ENCODE assay signal across 9 cellular contexts in the genomic region with DNA sequence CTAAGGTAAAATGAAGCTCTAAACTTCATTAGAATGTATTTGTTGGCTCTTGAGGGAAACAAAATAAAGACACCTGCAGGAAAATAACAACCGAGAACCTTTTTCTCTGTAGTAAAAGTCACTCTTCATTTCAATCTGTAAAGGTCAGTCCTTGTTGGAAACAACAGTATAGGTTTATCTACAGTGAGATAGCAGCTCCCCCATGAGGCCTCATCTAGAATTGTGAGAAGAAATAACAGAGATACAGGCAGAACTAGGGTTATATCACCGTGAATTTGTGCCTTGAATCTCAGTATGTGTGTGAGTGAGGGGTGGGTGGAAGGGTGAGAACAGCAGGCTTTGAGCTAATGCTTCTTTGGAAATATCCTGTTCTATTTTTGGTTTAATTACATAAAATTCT.
DNase-seq lines count a peak whose midpoint lies in the region; ATAC-seq, FAIRE-seq and TF ChIP-seq lines count a peak whose summit lies in the region.
"Had no signal": no experiment of that assay in that cellular context is flagged by ENCODE, and none has a peak within 500 bp of the region (broad histone marks: within the 10 kb centered on the region; RNA-seq: fewer than 3 reads in every experiment).

No MANE protein-coding gene starts in this region.

- DNase-seq in Ammon's horn (ENCODE audit: low spot score) (peak; percentile 60), LNCaP clone FGC (ENCODE audit: low read depth) (peak; percentile 2), GM12878 (ENCODE audit: low read depth, low spot score) (no peak), pons (ENCODE audit: low spot score) (peak; percentile 43), NCI-H510A treated with DMSO at 0.1 percent for 48 hours (lab: John Stamatoyannopoulos, UW) (no peak)
- no peak for DNase-seq in activated CD4-positive, alpha-beta T cell treated with anti-CD3 and anti-CD28 coated beads for 1 hour
- DNase-seq in stimulated activated CD4-positive, alpha-beta T cell treated with anti-CD3 and anti-CD28 coated beads, Interleukin-4, amount 100 ng/mL, for 24 hours = no peak
- DNase-seq: natural killer cell had no signal

- H3K4me2 ChIP-seq in GM12878 (ENCODE audit: control insufficient read depth, insufficient read depth) = no peak overlapping the region

- intact Hi-C loops in GM12878 (cut with micrococcal nuclease; ENCODE audit: unreplicated experiment) = loop anchor here (10.0 kb wide), 1 partner anchor 329 kb away; no protein-coding TSS in a partner anchor

- H3K4me3 ChIP-seq in LNCaP clone FGC (ENCODE audit: low read depth, low read length) (no peak overlapping the region), GM12878 (no peak overlapping the region)

- no peak overlapping the region for H2AFZ ChIP-seq in GM12878 (ENCODE audit: control insufficient read depth, low read depth, low read length)

- H3K4me1 ChIP-seq in GM12878 (ENCODE audit: control insufficient read depth, insufficient read depth, low read length) = no peaks in the 10 kb centered on the region

- POLR2A ChIA-PET in GM12878 (lab: Charles Lee) = no interaction called here

- TF ChIP-seq EP300 in GM12878 (IDR thresholded peaks at IDR 0.05; ENCODE audit: borderline replicate concordance in 1 of 2, control insufficient read depth in 1 of 2, low read depth in 2 of 2, low read length in 2 of 2) = no peak

- SMC1A ChIA-PET in GM12878 (lab: Charles Lee; ENCODE audit: uncharacterized antibody, unreplicated experiment) = interaction anchor here (0.9 kb wide), 1 partner anchor 328 kb away, joined by 3 read pairs; no protein-coding TSS in a partner anchor

- no peaks in the 10 kb centered on the region for H3K36me3 ChIP-seq in GM12878 (ENCODE audit: control insufficient read depth in 2 of 2, insufficient read depth in 2 of 2, low read length in 1 of 2)

- peak; percentile 63 for TF ChIP-seq CTCF in LNCaP clone FGC (IDR thresholded peaks at IDR 0.05; ENCODE audit: control insufficient read depth, extremely low read depth, insufficient read depth)
- TF ChIP-seq CTCF in GM12878 (IDR thresholded peaks at IDR 0.05 in 2 of 3, conservative IDR thresholded peaks at IDR 0.05 in 1 of 3; ENCODE audit: control insufficient read depth in 2 of 3, extremely low read depth in 1 of 3, insufficient read depth in 1 of 3, low read depth in 3 of 3, low read length in 3 of 3) = peak; percentile 40 to 50 (median 41); a peak in 5 of 6 replicates

- in situ Hi-C loops in GM12878 (cut with MboI) = no loop called here

- BruUV-seq in GM12878 (replicated peaks; lab: Mats Ljungman, UMichigan) = no TSS peak

- ATAC-seq in GM18868 (IDR thresholded peaks at IDR 0.05; ENCODE audit: unreplicated experiment) (peak; percentile 67), GM12878 (peak; percentile 78)

- FAIRE-seq in GM12878 (lab: Jason Lieb, UNC) = no peak

- TF ChIP-seq RAD21 in GM12878 (IDR thresholded peaks at IDR 0.05; ENCODE audit: insufficient read depth, low read depth, low read length) = peak; percentile 72

- H3K9ac ChIP-seq in GM12878 (ENCODE audit: control insufficient read depth, insufficient read depth, low read length) = no peak overlapping the region

- no peaks in the 10 kb centered on the region for H3K27me3 ChIP-seq in GM12878 (replicated peaks in 1 of 2; ENCODE audit: control insufficient read depth in 2 of 2, insufficient read depth in 2 of 2, low read length in 1 of 2)

- no peak for TF ChIP-seq POLR2A in GM12878 (IDR thresholded peaks at IDR 0.05; ENCODE audit: low read depth, low read length)

- H4K20me1 ChIP-seq in GM12878 (ENCODE audit: control insufficient read depth, insufficient read depth) = no peaks in the 10 kb centered on the region

- H3K27ac ChIP-seq in GM12878 (ENCODE audit: control insufficient read depth, insufficient read depth) = no peak overlapping the region

- H3K79me2 ChIP-seq in GM12878 (ENCODE audit: control insufficient read depth, insufficient read depth, low read length) = no peaks in the 10 kb centered on the region

- WGBS in GM12878 (ENCODE audit: insufficient coverage, insufficient replicate concordance, low lambda C conversion rate, missing lambda C conversion rate) = 0% methylated on average over 2 of the region's 2 CpGs

- no peaks in the 10 kb centered on the region for H3K9me3 ChIP-seq in GM12878 (replicated peaks; ENCODE audit: control insufficient read depth, insufficient read depth, low read length)

- RAD21 ChIA-PET in GM12878 (lab: Charles Lee; ENCODE audit: unreplicated experiment) = interaction anchor here (1.3 kb wide), 1 partner anchor 328 kb away, joined by 5 read pairs; no protein-coding TSS in a partner anchor

- CTCF ChIA-PET in GM12878 (lab: Yijun Ruan, JAX) = interaction anchor here (0.7 to 1.8 kb wide), 4 partner anchors 10 to 331 kb away, joined by 3 to 12 read pairs (median 4); no protein-coding TSS in a partner anchor

TF ChIP-seq in GM12878, 131 proteins besides CTCF, POLR2A, EP300 and RAD21:
- TF ChIP-seq FOS (IDR thresholded peaks at IDR 0.05; ENCODE audit: borderline replicate concordance, extremely low read depth, insufficient read length) = no peak
- no peak for TF ChIP-seq NR2C1 (IDR thresholded peaks at IDR 0.05)
- TF ChIP-seq, protein P1, sequence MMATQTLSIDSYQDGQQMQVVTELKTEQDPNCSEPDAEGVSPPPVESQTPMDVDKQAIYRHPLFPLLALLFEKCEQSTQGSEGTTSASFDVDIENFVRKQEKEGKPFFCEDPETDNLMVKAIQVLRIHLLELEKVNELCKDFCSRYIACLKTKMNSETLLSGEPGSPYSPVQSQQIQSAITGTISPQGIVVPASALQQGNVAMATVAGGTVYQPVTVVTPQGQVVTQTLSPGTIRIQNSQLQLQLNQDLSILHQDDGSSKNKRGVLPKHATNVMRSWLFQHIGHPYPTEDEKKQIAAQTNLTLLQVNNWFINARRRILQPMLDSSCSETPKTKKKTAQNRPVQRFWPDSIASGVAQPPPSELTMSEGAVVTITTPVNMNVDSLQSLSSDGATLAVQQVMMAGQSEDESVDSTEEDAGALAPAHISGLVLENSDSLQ (IDR thresholded peaks at IDR 0.05) = no peak
- TF ChIP-seq IKZF2 (IDR thresholded peaks at IDR 0.05) = no peak
- no peak for TF ChIP-seq MTA2 (IDR thresholded peaks at IDR 0.05; ENCODE audit: low read depth)
- no peak for TF ChIP-seq SMARCA5 (IDR thresholded peaks at IDR 0.05)
- no peak for TF ChIP-seq ZNF217 (IDR thresholded peaks at IDR 0.05)
- TF ChIP-seq SUPT20H (IDR thresholded peaks at IDR 0.05; ENCODE audit: borderline replicate concordance, control insufficient read depth, low read depth, low read length) = no peak
- TF ChIP-seq CREB1 (IDR thresholded peaks at IDR 0.05; ENCODE audit: low read depth) = no peak
- TF ChIP-seq ASH2L (IDR thresholded peaks at IDR 0.05; ENCODE audit: borderline replicate concordance, low read depth) = no peak
- TF ChIP-seq RBBP5 (conservative IDR thresholded peaks at IDR 0.05) = no peak
- no peak for TF ChIP-seq ZNF274 (IDR thresholded peaks at IDR 0.05; ENCODE audit: insufficient read depth, insufficient read length)
- TF ChIP-seq DPF2 (IDR thresholded peaks at IDR 0.05) = no peak
- no peak for TF ChIP-seq CEBPB (IDR thresholded peaks at IDR 0.05; ENCODE audit: borderline replicate concordance in 1 of 2, low read depth in 2 of 2, low read length in 2 of 2)

Comparison
In these comparisons a context has a peak if more than half of its experiments do, and no peak if none do; other contexts are left out.
1. DNase-seq: peak in Ammon's horn (single experiment), LNCaP clone FGC (single experiment) and pons (single experiment); none in GM12878 (single experiment), NCI-H510A treated with DMSO at 0.1 percent for 48 hours (single experiment), activated CD4-positive, alpha-beta T cell treated with anti-CD3 and anti-CD28 coated beads for 1 hour (single experiment) and stimulated activated CD4-positive, alpha-beta T cell treated with anti-CD3 and anti-CD28 coated beads, Interleukin-4, amount 100 ng/mL, for 24 hours (single experiment).